Comparison of ENCODE assay signal across 23 cellular contexts in genomic region chr15:88300018-88300549, GRCh38. TPM values are rescaled to one million over a fixed set of nuclear protein-coding genes. Genes with fewer than 3 reads are reported as not detected.
"Had no signal": no experiment of that assay in that cellular context is flagged by ENCODE, and none has a peak within 500 bp of the region (broad histone marks: within the 10 kb centered on the region; RNA-seq: fewer than 3 reads in every experiment).

No MANE protein-coding gene starts in this region.

- H3K4me3 ChIP-seq: Peyer's patch, SJSA1 had no signal

- H3K36me3 ChIP-seq: Peyer's patch, SJSA1 had no signal

- H3K27ac ChIP-seq: Peyer's patch, SJSA1 had no signal

- H3K27me3 ChIP-seq: Peyer's patch, SJSA1 had no signal

- DNase-seq: activated CD4-positive, alpha-beta memory T cell treated with anti-CD3 and anti-CD28 coated beads for 36 hours; activated CD4-positive, alpha-beta T cell treated with anti-CD3 and anti-CD28 coated beads, Interleukin-2, amount 10 ng/mL, durations not matched to agents 7 days and 5 days; activated CD4-positive, CD25-positive, alpha-beta regulatory T cell; activated CD8-positive, alpha-beta memory T cell treated with anti-CD3 and anti-CD28 coated beads for 24 hours; activated gamma-delta T cell; activated naive CD4-positive, alpha-beta T cell treated with anti-CD3 and anti-CD28 coated beads for 36 hours; activated T-cell treated with anti-CD3 and anti-CD28 coated beads for 4 hours; activated T-cell treated with anti-CD3 and anti-CD28 coated beads, Interleukin-2, amount 50 U/mL, for 48 hours; amygdala; Kasumi-1; KBM-7; NCI-H1048; NCI-H146; NCI-H187 treated with DMSO at 0.1 percent for 48 hours; NCI-H2081 treated with DMSO at 0.1 percent for 48 hours; NCI-H2227 treated with DMSO at 0.1 percent for 48 hours; NCI-H446 treated with DMSO at 0.1 percent for 48 hours; NCI-H748 treated with DMSO at 0.1 percent for 48 hours; Peyer's patch; SHP77; SW 1271; T-helper 9 cell had no signal

RNA-seq across cellular contexts. Expression of gene NTRK3, which starts 43.5 kb away (rescaled TPM):
- total RNA-seq: activated CD4-positive, alpha-beta T cell treated with anti-CD3 and anti-CD28 coated beads, Interleukin-2, amount 10 ng/mL, durations not matched to agents 7 days and 5 days; SJSA1 had no signal
